Comparison of ENCODE assay signal across 2 cellular contexts in the genomic region with DNA sequence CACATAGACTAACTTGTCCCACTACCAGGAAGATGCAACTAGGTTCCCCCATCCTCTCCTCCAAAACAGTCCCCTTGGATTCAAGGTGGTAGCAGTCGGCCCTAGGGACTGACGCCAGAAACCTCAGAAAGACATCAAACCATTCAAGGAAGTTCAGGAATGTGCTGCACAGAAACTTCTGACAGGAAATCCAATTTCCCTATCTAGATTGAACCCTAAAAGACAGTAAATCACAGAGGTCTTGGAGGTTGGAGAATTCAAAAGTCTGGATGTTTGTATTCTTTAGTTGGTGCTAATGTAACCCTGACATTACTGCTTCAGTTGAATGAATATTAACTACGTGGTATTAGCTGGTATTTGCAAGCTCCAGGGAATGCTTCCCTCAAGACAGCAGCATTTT.
A peak's percentile ranks its signal among the peaks of the same experiment; 100 is the strongest.
TF ChIP-seq lines count a peak whose summit lies in the region.

No MANE protein-coding gene starts in this region.

TF ChIP-seq in IMR-90, 13 proteins besides CTCF, POLR2A, EP300 and RAD21:
- TF ChIP-seq CEBPB (IDR thresholded peaks at IDR 0.05; ENCODE audit: low read depth, low read length) (no peak), RFX5 (IDR thresholded peaks at IDR 0.05; ENCODE audit: low read depth, low read length) (no peak), SMC3 (IDR thresholded peaks at IDR 0.05; ENCODE audit: low read depth, low read length) (no peak), MXI1 (IDR thresholded peaks at IDR 0.05; ENCODE audit: borderline replicate concordance, low read depth, low read length) (no peak), CHD1 (IDR thresholded peaks at IDR 0.05; ENCODE audit: low read depth, low read length) (no peak), MAFK (IDR thresholded peaks at IDR 0.05; ENCODE audit: low read depth, low read length) (no peak)
- TF ChIP-seq, protein P1, sequence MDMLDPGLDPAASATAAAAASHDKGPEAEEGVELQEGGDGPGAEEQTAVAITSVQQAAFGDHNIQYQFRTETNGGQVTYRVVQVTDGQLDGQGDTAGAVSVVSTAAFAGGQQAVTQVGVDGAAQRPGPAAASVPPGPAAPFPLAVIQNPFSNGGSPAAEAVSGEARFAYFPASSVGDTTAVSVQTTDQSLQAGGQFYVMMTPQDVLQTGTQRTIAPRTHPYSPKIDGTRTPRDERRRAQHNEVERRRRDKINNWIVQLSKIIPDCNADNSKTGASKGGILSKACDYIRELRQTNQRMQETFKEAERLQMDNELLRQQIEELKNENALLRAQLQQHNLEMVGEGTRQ (IDR thresholded peaks at IDR 0.05; ENCODE audit: low read depth, low read length): no peak
TF ChIP-seq in IMR-90: peak in this region for 0.

TF ChIP-seq in SK-N-SH treated with all-trans-retinoic acid at 6 μM for 48 hours, 23 proteins besides CTCF, POLR2A, EP300 and RAD21:
- no peak for TF ChIP-seq ZC3H10 (CRISPR knock-in tag; IDR thresholded peaks at IDR 0.05)
- peak; percentile 73 for TF ChIP-seq ISL1 (CRISPR knock-in tag; IDR thresholded peaks at IDR 0.05)
- TF ChIP-seq, protein P2, sequence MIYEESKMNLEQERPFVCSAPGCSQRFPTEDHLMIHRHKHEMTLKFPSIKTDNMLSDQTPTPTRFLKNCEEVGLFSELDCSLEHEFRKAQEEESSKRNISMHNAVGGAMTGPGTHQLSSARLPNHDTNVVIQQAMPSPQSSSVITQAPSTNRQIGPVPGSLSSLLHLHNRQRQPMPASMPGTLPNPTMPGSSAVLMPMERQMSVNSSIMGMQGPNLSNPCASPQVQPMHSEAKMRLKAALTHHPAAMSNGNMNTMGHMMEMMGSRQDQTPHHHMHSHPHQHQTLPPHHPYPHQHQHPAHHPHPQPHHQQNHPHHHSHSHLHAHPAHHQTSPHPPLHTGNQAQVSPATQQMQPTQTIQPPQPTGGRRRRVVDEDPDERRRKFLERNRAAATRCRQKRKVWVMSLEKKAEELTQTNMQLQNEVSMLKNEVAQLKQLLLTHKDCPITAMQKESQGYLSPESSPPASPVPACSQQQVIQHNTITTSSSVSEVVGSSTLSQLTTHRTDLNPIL (CRISPR knock-in tag; IDR thresholded peaks at IDR 0.05; ENCODE audit: low read depth): no peak
TF ChIP-seq in SK-N-SH treated with all-trans-retinoic acid at 6 μM for 48 hours: peak in this region for 1.
